5 cellular contexts compared by ENCODE assay signal in genomic region chr12:73460212-73460611, GRCh38.
"Had no signal": no experiment of that assay in that cellular context is flagged by ENCODE, and none has a peak within 500 bp of the region (broad histone marks: within the 10 kb centered on the region; RNA-seq: fewer than 3 reads in every experiment).

No MANE protein-coding gene starts in this region.

- H3K4me2 ChIP-seq: GM23338 had no signal

- H3K27ac Mint-ChIP-seq: GM23338, H9 had no signal

- H3K4me1 Mint-ChIP-seq: GM23338 had no signal

- H3K4me3 ChIP-seq: GM23338, K562 had no signal

- ATAC-seq: GM23338, K562 had no signal

- H3K4me3 Mint-ChIP-seq: GM23338, H9 had no signal

- H2AFZ ChIP-seq: GM23338 had no signal

- H3K9me3 Mint-ChIP-seq: GM23338, H9 had no signal

- DNase-seq: H9, HCEC 1CT, IMR-90 had no signal
